In genomic region chr7:5695037-5695708, GRCh38 we compare ENCODE assay signal across 9 cellular contexts.
A peak's percentile ranks its signal among the peaks of the same experiment; 100 is the strongest.
DNase-seq lines count a peak whose midpoint lies in the region; ATAC-seq lines count a peak whose summit lies in the region.
"Had no signal": no experiment of that assay in that cellular context is flagged by ENCODE, and none has a peak within 500 bp of the region (broad histone marks: within the 10 kb centered on the region; RNA-seq: fewer than 3 reads in every experiment).

No MANE protein-coding gene starts in this region.

- DNase-seq in T follicular helper cell (ENCODE audit: low read depth) (peak; percentile 72), amniotic stem cell (lab: John Stamatoyannopoulos, UW) (peak; percentile 74), medulla oblongata (ENCODE audit: extremely low spot score) (peak; percentile 52), NCI-H2227 treated with DMSO at 0.1 percent for 48 hours (lab: John Stamatoyannopoulos, UW) (no peak), NCI-H2029 (lab: John Stamatoyannopoulos, UW) (no peak)
- peak; percentile 45 to 63 for DNase-seq in stimulated activated CD8-positive, alpha-beta memory T cell treated with anti-CD3 and anti-CD28 coated beads, Interleukin-15, amount 100 ng/mL, for 4 hours (ENCODE audit: low read depth in 2 of 2)

- peak overlapping the region; percentile 61; the same call in 1 of the 2 replicates for H3K4me3 ChIP-seq in GM08714 (ENCODE audit: low read length)

- peak; percentile 38 for ATAC-seq in HG02678 (IDR thresholded peaks at IDR 0.05; ENCODE audit: unreplicated experiment)
- ATAC-seq: Panc1 had no signal

Comparison
In these comparisons a context has a peak if more than half of its experiments do, and no peak if none do; other contexts are left out.
1. DNase-seq: peak in T follicular helper cell (single experiment), amniotic stem cell (single experiment), medulla oblongata (single experiment) and stimulated activated CD8-positive, alpha-beta memory T cell treated with anti-CD3 and anti-CD28 coated beads, Interleukin-15, amount 100 ng/mL, for 4 hours (2 of 2); none in NCI-H2227 treated with DMSO at 0.1 percent for 48 hours (single experiment) and NCI-H2029 (single experiment).